In the genomic region with DNA sequence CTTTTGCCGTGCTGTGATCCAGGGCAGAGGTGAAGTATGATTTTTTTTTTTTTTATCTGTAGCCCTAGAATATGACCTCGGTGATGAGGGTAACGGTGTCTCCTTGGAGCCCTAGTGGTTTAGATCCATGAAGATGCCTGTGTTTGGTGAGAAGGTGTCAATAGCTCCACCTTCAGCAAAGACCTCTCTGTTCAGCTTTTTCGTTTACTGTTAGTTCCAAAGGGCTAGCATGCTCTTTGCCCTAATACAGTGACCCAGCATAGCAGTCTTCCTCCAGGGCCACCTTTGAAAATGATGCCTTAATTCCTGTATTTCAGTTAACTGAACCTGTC, we compare ENCODE assay signal across 8 cellular contexts. TPM values are rescaled to one million over a fixed set of nuclear protein-coding genes. Genes with fewer than 3 reads are reported as not detected.
DNase-seq lines count a peak whose midpoint lies in the region; FAIRE-seq and TF ChIP-seq lines count a peak whose summit lies in the region.

No MANE protein-coding gene starts in this region.

- H3K27me3 ChIP-seq in bronchial epithelial cell (ENCODE audit: control insufficient read depth, insufficient read depth, low read length) = no peaks in the 10 kb centered on the region

- H3K9me3 Mint-ChIP-seq in mesothelial cell of epicardium = peaks cover under 1% of the 10 kb centered on the region

- H3K27me3 Mint-ChIP-seq in mesothelial cell of epicardium (ENCODE audit: low read depth) = no peaks in the 10 kb centered on the region

- TF ChIP-seq CTCF in LNCaP clone FGC (IDR thresholded peaks at IDR 0.05; ENCODE audit: control insufficient read depth, extremely low read depth, insufficient read depth) (peak; percentile 7; the same call in 1 of the 2 replicates), bronchial epithelial cell (IDR thresholded peaks at IDR 0.05; ENCODE audit: insufficient read depth, low read length, severe bottlenecking) (peak; percentile 8), mesothelial cell of epicardium (IDR thresholded peaks at IDR 0.05; ENCODE audit: unreplicated experiment) (no peak), D721Med (IDR thresholded peaks at IDR 0.05; ENCODE audit: insufficient read depth, missing control alignments) (no peak)

- FAIRE-seq in bronchial epithelial cell (lab: Jason Lieb, UNC) (no peak), D721Med (lab: Jason Lieb, UNC) (no peak)

- H3K4me3 ChIP-seq in LNCaP clone FGC (ENCODE audit: low read depth, low read length) (peak overlapping the region; percentile 87), bronchial epithelial cell (ENCODE audit: low read depth, low read length) (peak overlapping the region; percentile 61)

- DNase-seq in NCI-H1092 treated with DMSO at 0.1 percent for 48 hours (lab: John Stamatoyannopoulos, UW) (peak; percentile 9), NCI-H1092 (lab: John Stamatoyannopoulos, UW) (no peak), LNCaP clone FGC (ENCODE audit: low read depth) (no peak), bronchial epithelial cell (ENCODE audit: low read depth) (peak; percentile 21), mesothelial cell of epicardium (ENCODE audit: low spot score in 2 of 2, unreplicated experiment in 2 of 2) (no peak), D721Med (ENCODE audit: insufficient read length, low spot score) (no peak), putamen (ENCODE audit: low spot score) (no peak), epidermal melanocyte (ENCODE audit: insufficient read length, low spot score) (no peak)

- peaks cover 27% of the 10 kb centered on the region for H3K4me1 Mint-ChIP-seq in mesothelial cell of epicardium

- H3K4me3 Mint-ChIP-seq in mesothelial cell of epicardium = peak overlapping the region; percentile 96

- H3K36me3 Mint-ChIP-seq in mesothelial cell of epicardium = peaks cover 5% of the 10 kb centered on the region

- peak overlapping the region; percentile 99 for H3K27ac Mint-ChIP-seq in mesothelial cell of epicardium

- peaks cover under 1% of the 10 kb centered on the region for H3K36me3 ChIP-seq in bronchial epithelial cell (ENCODE audit: control insufficient read depth, insufficient read depth, low read length)

RNA-seq across cellular contexts. Expression of a gene that starts 0.7 kb away (rescaled TPM):
- 77.6 and 81.6 TPM in 2 replicates for total RNA-seq in bronchial epithelial cell
- 62.5 to 72.2 TPM (median 65.2 TPM) in 3 replicates for total RNA-seq in mesothelial cell of epicardium

RNA-seq across cellular contexts. Expression of a gene that starts 6.1 kb away (rescaled TPM):
- total RNA-seq in bronchial epithelial cell = 32.0 and 35.0 TPM in 2 replicates
- total RNA-seq in mesothelial cell of epicardium = 32.1 to 32.7 TPM (median 32.5 TPM) in 3 replicates

Comparison
In these comparisons a context has a peak if more than half of its experiments do, and no peak if none do; other contexts are left out.
1. DNase-seq: peak in NCI-H1092 treated with DMSO at 0.1 percent for 48 hours (single experiment) and bronchial epithelial cell (single experiment); none in NCI-H1092 (single experiment), LNCaP clone FGC (single experiment), mesothelial cell of epicardium (0 of 2), D721Med (single experiment), putamen (single experiment) and epidermal melanocyte (single experiment).
2. CTCF ChIP-seq: peak in LNCaP clone FGC (single experiment) and bronchial epithelial cell (single experiment); none in mesothelial cell of epicardium (single experiment) and D721Med (single experiment).